ENCODE assay signal across 12 cellular contexts in genomic region chr4:105808459-105809041, GRCh38.
DNase-seq lines count a peak whose midpoint lies in the region; ATAC-seq and TF ChIP-seq lines count a peak whose summit lies in the region.
"Had no signal": no experiment of that assay in that cellular context is flagged by ENCODE, and none has a peak within 500 bp of the region (broad histone marks: within the 10 kb centered on the region; RNA-seq: fewer than 3 reads in every experiment).

No MANE protein-coding gene starts in this region.

- TF ChIP-seq POLR2A in adrenal gland (IDR thresholded peaks at IDR 0.05): no peak

- peak overlapping the region; percentile 49 for H3K9ac ChIP-seq in smooth muscle cell (ENCODE audit: low read depth)

- CTCF ChIA-PET in activated CD4-positive, alpha-beta T cell treated with anti-CD3 and anti-CD28 coated beads, Interleukin-2, amount 10 ng/mL, durations not matched to agents 7 days and 5 days (lab: Charles Lee): no interaction called here

- WGBS in adrenal gland, 4 donors: 43 to 58% (median 51%) methylated on average over 6 of the region's 6 CpGs
- WGBS in smooth muscle cell (ENCODE audit: low lambda C conversion rate): 23% methylated on average over 6 of the region's 6 CpGs

- DNase-seq in H4 (ENCODE audit: low spot score): peak; percentile 78
- peak; percentile 20 to 59 (median 38) for DNase-seq in adrenal gland
- DNase-seq in hepatic stellate cell (ENCODE audit: low spot score): peak; percentile 9
- no peak for DNase-seq in smooth muscle cell (lab: John Stamatoyannopoulos, UW; ENCODE audit: unreplicated experiment)
- no peak for DNase-seq in NCI-H1694 treated with DMSO at 0.1 percent for 48 hours (lab: John Stamatoyannopoulos, UW)
- no peak for DNase-seq in activated CD4-positive, alpha-beta T cell treated with anti-CD3 and anti-CD28 coated beads, Interleukin-2, amount 10 ng/mL, durations not matched to agents 7 days and 5 days
- no peak for DNase-seq in Right ventricle myocardium superior
- DNase-seq: activated CD4-positive, alpha-beta T cell treated with anti-CD3 and anti-CD28 coated beads, Interleukin-2, amount 50 U/mL, for 48 hours; DMS79 treated with DMSO at 0.1 percent for 48 hours; NCI-H1092 treated with DMSO at 0.1 percent for 48 hours; retina had no signal

- POLR2A ChIA-PET in activated CD4-positive, alpha-beta T cell treated with anti-CD3 and anti-CD28 coated beads, Interleukin-2, amount 10 ng/mL, durations not matched to agents 7 days and 5 days (lab: Charles Lee): no interaction called here

- H3K9me3 ChIP-seq in adrenal gland (replicated peaks in 1 of 3) (no peaks in the 10 kb centered on the region), smooth muscle cell (replicated peaks; ENCODE audit: low read depth) (no peaks in the 10 kb centered on the region)

- no peak overlapping the region for H3K4me3 Mint-ChIP-seq in activated CD4-positive, alpha-beta T cell treated with anti-CD3 and anti-CD28 coated beads, Interleukin-2, amount 10 ng/mL, durations not matched to agents 7 days and 5 days

- H2AFZ ChIP-seq in smooth muscle cell (ENCODE audit: low read depth): peak overlapping the region; percentile 50

- no peaks in the 10 kb centered on the region for H3F3A ChIP-seq in smooth muscle cell (ENCODE audit: low read depth)

- no peaks in the 10 kb centered on the region for H3K79me2 ChIP-seq in smooth muscle cell (ENCODE audit: low read depth)

- H3K27me3 ChIP-seq in adrenal gland (no peaks in the 10 kb centered on the region), smooth muscle cell (ENCODE audit: low read depth) (no peaks in the 10 kb centered on the region)

- no peaks in the 10 kb centered on the region for H4K20me1 ChIP-seq in smooth muscle cell (ENCODE audit: low read depth)

- no peaks in the 10 kb centered on the region for H3K27me3 Mint-ChIP-seq in activated CD4-positive, alpha-beta T cell treated with anti-CD3 and anti-CD28 coated beads, Interleukin-2, amount 10 ng/mL, durations not matched to agents 7 days and 5 days

- TF ChIP-seq CTCF in adrenal gland (IDR thresholded peaks at IDR 0.05) (no peak), smooth muscle cell (IDR thresholded peaks at IDR 0.05; ENCODE audit: borderline replicate concordance, insufficient read depth, poor library complexity, severe bottlenecking) (no peak)

- H3K4me1 Mint-ChIP-seq in activated CD4-positive, alpha-beta T cell treated with anti-CD3 and anti-CD28 coated beads, Interleukin-2, amount 10 ng/mL, durations not matched to agents 7 days and 5 days: peaks cover 5% of the 10 kb centered on the region

- no peak for ATAC-seq in Right ventricle myocardium superior (ENCODE audit: poor library complexity)
- no peak for ATAC-seq in GM21737 (IDR thresholded peaks at IDR 0.05; ENCODE audit: unreplicated experiment)

- H3K4me1 ChIP-seq in adrenal gland (replicated peaks in 1 of 2): peaks cover 0 to 17% of the 10 kb centered on the region in 2 donors
- H3K4me1 ChIP-seq in smooth muscle cell (ENCODE audit: low read depth): peaks cover 11% of the 10 kb centered on the region

- H3K4me2 ChIP-seq in smooth muscle cell: peak overlapping the region; percentile 80

- peak overlapping the region in 1 of 5 donors; percentile 51 for H3K27ac ChIP-seq in adrenal gland
- H3K27ac ChIP-seq in smooth muscle cell (ENCODE audit: low read depth): peak overlapping the region; percentile 53

- peak overlapping the region in 1 of 4 donors; percentile 53 for H3K4me3 ChIP-seq in adrenal gland
- H3K4me3 ChIP-seq in smooth muscle cell: peak overlapping the region; percentile 20

- intact Hi-C loops in adrenal gland (cut with DNase I) (no loop called here), Right ventricle myocardium superior (cut with DNase I) (no loop called here)

- no peak overlapping the region for H3K27ac Mint-ChIP-seq in activated CD4-positive, alpha-beta T cell treated with anti-CD3 and anti-CD28 coated beads, Interleukin-2, amount 10 ng/mL, durations not matched to agents 7 days and 5 days

- no peaks in the 10 kb centered on the region for H3K36me3 Mint-ChIP-seq in activated CD4-positive, alpha-beta T cell treated with anti-CD3 and anti-CD28 coated beads, Interleukin-2, amount 10 ng/mL, durations not matched to agents 7 days and 5 days (ENCODE audit: low read depth)

- H3K36me3 ChIP-seq in adrenal gland (replicated peaks in 1 of 2) (no peaks in the 10 kb centered on the region), smooth muscle cell (ENCODE audit: low read depth) (no peaks in the 10 kb centered on the region)

- H3K9me3 Mint-ChIP-seq in activated CD4-positive, alpha-beta T cell treated with anti-CD3 and anti-CD28 coated beads, Interleukin-2, amount 10 ng/mL, durations not matched to agents 7 days and 5 days: peaks cover under 1% of the 10 kb centered on the region

Comparison
In these comparisons a context has a peak if more than half of its experiments do, and no peak if none do; other contexts are left out.
1. DNase-seq: peak in H4 (single experiment), adrenal gland (7 of 7) and hepatic stellate cell (single experiment); none in smooth muscle cell (single experiment), NCI-H1694 treated with DMSO at 0.1 percent for 48 hours (single experiment), activated CD4-positive, alpha-beta T cell treated with anti-CD3 and anti-CD28 coated beads, Interleukin-2, amount 10 ng/mL, durations not matched to agents 7 days and 5 days (single experiment) and Right ventricle myocardium superior (single experiment).